In genomic region chr6:166554316-166554715, GRCh38 we compare ENCODE assay signal across 2 cellular contexts.
TF ChIP-seq lines count a peak whose summit lies in the region.

No MANE protein-coding gene starts in this region.

TF ChIP-seq in liver, 16 proteins besides CTCF, POLR2A, EP300 and RAD21:
- TF ChIP-seq MAX (IDR thresholded peaks at IDR 0.05) = peak; percentile 33
- no peak for TF ChIP-seq FOXA1 (IDR thresholded peaks at IDR 0.05)

TF ChIP-seq in HepG2, 621 proteins besides CTCF, POLR2A, EP300 and RAD21:
- TF ChIP-seq NFATC3 (CRISPR knock-in tag; IDR thresholded peaks at IDR 0.05) (no peak), TAF15 (IDR thresholded peaks at IDR 0.05; ENCODE audit: low read depth, low read length, poor library complexity, severe bottlenecking) (no peak), ZNF660 (CRISPR knock-in tag; IDR thresholded peaks at IDR 0.05; ENCODE audit: borderline replicate concordance, low read depth) (no peak), MXD3 (CRISPR knock-in tag; IDR thresholded peaks at IDR 0.05) (no peak), ATF7 (IDR thresholded peaks at IDR 0.05) (no peak), ATF7 (CRISPR knock-in tag; IDR thresholded peaks at IDR 0.05) (no peak), ONECUT2 (CRISPR knock-in tag; IDR thresholded peaks at IDR 0.05) (no peak), RBFOX2 (IDR thresholded peaks at IDR 0.05; ENCODE audit: low read depth, low read length) (no peak), PBX3 (CRISPR knock-in tag; IDR thresholded peaks at IDR 0.05; ENCODE audit: borderline replicate concordance) (no peak), SIX4 (CRISPR knock-in tag; IDR thresholded peaks at IDR 0.05) (no peak), ZFY (CRISPR knock-in tag; IDR thresholded peaks at IDR 0.05) (no peak), NR2F6 (IDR thresholded peaks at IDR 0.05) (no peak), NR2F6 (CRISPR knock-in tag; IDR thresholded peaks at IDR 0.05) (no peak), ZSCAN20 (CRISPR knock-in tag; IDR thresholded peaks at IDR 0.05; ENCODE audit: borderline replicate concordance) (no peak), MATR3 (CRISPR knock-in tag; IDR thresholded peaks at IDR 0.05) (no peak)
